In genomic region chr5:61262080-61262479, GRCh38 we compare ENCODE assay signal across 30 cellular contexts.
DNase-seq lines count a peak whose midpoint lies in the region; ATAC-seq, FAIRE-seq and TF ChIP-seq lines count a peak whose summit lies in the region.
"Had no signal": no experiment of that assay in that cellular context is flagged by ENCODE, and none has a peak within 500 bp of the region (broad histone marks: within the 10 kb centered on the region; RNA-seq: fewer than 3 reads in every experiment).

No MANE protein-coding gene starts in this region.

- DNase-seq in A549 (ENCODE audit: low read depth in 1 of 2, low spot score in 1 of 2), result no peak
- peak; percentile 53 for DNase-seq in mesendoderm
- no peak for DNase-seq in NCI-H526 treated with DMSO at 0.1 percent for 48 hours (lab: John Stamatoyannopoulos, UW)
- no peak for DNase-seq in hepatic stellate cell (ENCODE audit: low spot score)
- DNase-seq in NAMALWA (ENCODE audit: low spot score), result no peak
- DNase-seq: activated effector memory CD4-positive, alpha-beta T cell treated with Interleukin-2 at 50 U/mL for 16 hours; activated T-cell treated with anti-CD3 and anti-CD28 coated beads for 4 hours; aorta; CD4-positive, alpha-beta memory T cell; DMS 273 treated with DMSO at 0.1 percent for 48 hours; effector memory CD8-positive, alpha-beta T cell; foreskin fibroblast; HCEC 1CT; heart right ventricle; left cardiac atrium; NCI-H1105; NCI-H2029; NCI-H2227 treated with DMSO at 0.1 percent for 48 hours; NCI-H774; stimulated activated naive CD8-positive, alpha-beta T cell treated with anti-CD3 and anti-CD28 coated beads, Interleukin-15, amount 100 ng/mL, for 72 hours; T-helper 17 cell had no signal

- H3K9ac ChIP-seq in Loucy (ENCODE audit: low read depth, low read length, poor library complexity, severe bottlenecking) (no peak overlapping the region), mesendoderm (ENCODE audit: low read length) (no peak overlapping the region)

- TF ChIP-seq POLR2A in A549 (IDR thresholded peaks at IDR 0.05; ENCODE audit: low read length), result no peak

- no peak overlapping the region for H4K8ac ChIP-seq in mesendoderm (ENCODE audit: low read depth, low read length)

- FAIRE-seq in A549 (lab: Jason Lieb, UNC), result no peak
- FAIRE-seq: A204.1, colon, G401.6 had no signal

- peak overlapping the region; percentile 33; the same call in 1 of the 2 replicates for H2AFZ ChIP-seq in Loucy (ENCODE audit: low read length)

- no peak overlapping the region for H2BK15ac ChIP-seq in mesendoderm (replicated peaks; ENCODE audit: low read depth)

- H3K56ac ChIP-seq in mesendoderm (ENCODE audit: low read length), result no peak overlapping the region

- H3K4me2 ChIP-seq in A549, result no peak overlapping the region
- H3K4me2 ChIP-seq in Loucy (ENCODE audit: low read depth, low read length, poor library complexity, severe bottlenecking), result no peak overlapping the region
- H3K4me2 ChIP-seq in mesendoderm (ENCODE audit: low read length), result no peak overlapping the region

- H3K36me3 Mint-ChIP-seq in dendritic cell treated with granulocyte-macrophage colony-stimulating factor and Interleukin-4, amounts not matched to agents 40 ng/mL and 50 ng/mL, for 4 days (ENCODE audit: low read depth), result no peaks in the 10 kb centered on the region
- H3K36me3 Mint-ChIP-seq: activated naive CD8-positive, alpha-beta T cell; CD4-positive, alpha-beta memory T cell had no signal

- H3K4me3 Mint-ChIP-seq in dendritic cell treated with granulocyte-macrophage colony-stimulating factor and Interleukin-4, amounts not matched to agents 40 ng/mL and 50 ng/mL, for 4 days, result no peak overlapping the region
- H3K4me3 Mint-ChIP-seq: activated naive CD8-positive, alpha-beta T cell; CD4-positive, alpha-beta memory T cell; effector memory CD8-positive, alpha-beta T cell; stimulated activated naive CD8-positive, alpha-beta T cell treated with anti-CD3 and anti-CD28 coated beads, Interleukin-15, amount 100 ng/mL, for 72 hours; T-helper 17 cell had no signal

- H3K9me3 ChIP-seq in A549, result no peaks in the 10 kb centered on the region
- H3K9me3 ChIP-seq in Loucy (ENCODE audit: insufficient read depth, low read depth, low read length), result no peaks in the 10 kb centered on the region
- H3K9me3 ChIP-seq: heart right ventricle had no signal

- H3K18ac ChIP-seq in mesendoderm (ENCODE audit: low read length), result no peak overlapping the region

- H3K4ac ChIP-seq in mesendoderm (ENCODE audit: low read depth, low read length), result no peak overlapping the region

- H4K20me1 ChIP-seq in Loucy (ENCODE audit: insufficient read depth, low read length, poor library complexity, severe bottlenecking), result no peaks in the 10 kb centered on the region

- no peak overlapping the region for H4K5ac ChIP-seq in mesendoderm (ENCODE audit: low read length)

- H3K79me1 ChIP-seq in mesendoderm (ENCODE audit: low read length), result no peaks in the 10 kb centered on the region

- TF ChIP-seq CTCF in A549 (IDR thresholded peaks at IDR 0.05) (no peak), Loucy (conservative IDR thresholded peaks at IDR 0.05; ENCODE audit: low read length) (no peak)

- H3K79me2 ChIP-seq in Loucy (ENCODE audit: insufficient read depth, low read length) (no peaks in the 10 kb centered on the region), mesendoderm (ENCODE audit: control insufficient read depth, insufficient read depth, low read length) (no peaks in the 10 kb centered on the region)

- no peaks in the 10 kb centered on the region for H3K27me3 ChIP-seq in Loucy (ENCODE audit: insufficient read depth, low read length, poor library complexity, severe bottlenecking)
- H3K27me3 ChIP-seq in mesendoderm (ENCODE audit: insufficient read depth, low read length, poor library complexity), result no peaks in the 10 kb centered on the region
- H3K27me3 ChIP-seq: heart right ventricle had no signal

- no peak overlapping the region for H2BK120ac ChIP-seq in mesendoderm (ENCODE audit: low read depth, low read length)

- peaks cover 30% of the 10 kb centered on the region for H3K4me1 Mint-ChIP-seq in dendritic cell treated with granulocyte-macrophage colony-stimulating factor and Interleukin-4, amounts not matched to agents 40 ng/mL and 50 ng/mL, for 4 days (ENCODE audit: low read depth)
- H3K4me1 Mint-ChIP-seq: stimulated activated naive CD8-positive, alpha-beta T cell treated with anti-CD3 and anti-CD28 coated beads, Interleukin-15, amount 100 ng/mL, for 72 hours had no signal

- H3K27me3 Mint-ChIP-seq in dendritic cell treated with granulocyte-macrophage colony-stimulating factor and Interleukin-4, amounts not matched to agents 40 ng/mL and 50 ng/mL, for 4 days, result no peaks in the 10 kb centered on the region

- H3K27ac ChIP-seq in A549, result no peak overlapping the region
- no peak overlapping the region for H3K27ac ChIP-seq in mesendoderm (ENCODE audit: low read depth, low read length)
- H3K27ac ChIP-seq: heart right ventricle had no signal

- H3K36me3 ChIP-seq in Loucy (ENCODE audit: insufficient read depth, low read length) (no peaks in the 10 kb centered on the region), mesendoderm (ENCODE audit: control insufficient read depth, insufficient read depth, low read length) (no peaks in the 10 kb centered on the region)
- H3K36me3 ChIP-seq: heart right ventricle had no signal

- TF ChIP-seq RAD21 in A549 (conservative IDR thresholded peaks at IDR 0.05 in 1 of 2, IDR thresholded peaks at IDR 0.05 in 1 of 2), result no peak

- POLR2A ChIA-PET in A549 (lab: Yijun Ruan, JAX), result no interaction called here

- 92% methylated on average over 5 of the region's 5 CpGs for WGBS in A549 (ENCODE audit: missing lambda C conversion rate)
- WGBS in mesendoderm (ENCODE audit: extremely low coverage, insufficient coverage, low lambda C conversion rate), result no CpG with 5 or more reads among the region's 5 CpGs

- ATAC-seq in A549 (peak; percentile 66 to 68; a peak in 5 of 6 replicates), HG02981 (IDR thresholded peaks at IDR 0.05; ENCODE audit: unreplicated experiment) (no peak)
- ATAC-seq: effector memory CD8-positive, alpha-beta T cell; esophagus mucosa; heart right ventricle; SK-N-SH treated with all-trans-retinoic acid at 6 μM for 48 hours; stimulated activated naive CD8-positive, alpha-beta T cell treated with anti-CD3 and anti-CD28 coated beads, Interleukin-15, amount 100 ng/mL, for 72 hours; T-helper 17 cell had no signal

- H3K4me1 ChIP-seq in A549 (no peaks in the 10 kb centered on the region), Loucy (ENCODE audit: insufficient read depth, low read length, poor library complexity, severe bottlenecking) (no peaks in the 10 kb centered on the region), mesendoderm (ENCODE audit: control insufficient read depth, low read depth, low read length) (no peaks in the 10 kb centered on the region)

- peak overlapping the region; percentile 60 for H3K27ac Mint-ChIP-seq in dendritic cell treated with granulocyte-macrophage colony-stimulating factor and Interleukin-4, amounts not matched to agents 40 ng/mL and 50 ng/mL, for 4 days
- H3K27ac Mint-ChIP-seq: activated naive CD8-positive, alpha-beta T cell; CD4-positive, alpha-beta memory T cell; effector memory CD8-positive, alpha-beta T cell; stimulated activated naive CD8-positive, alpha-beta T cell treated with anti-CD3 and anti-CD28 coated beads, Interleukin-15, amount 100 ng/mL, for 72 hours; T-helper 17 cell had no signal

- no peak overlapping the region for H2BK5ac ChIP-seq in mesendoderm (ENCODE audit: low read length)

- no peaks in the 10 kb centered on the region for H3F3A ChIP-seq in Loucy (ENCODE audit: low read depth)

- CTCF ChIA-PET in A549 (lab: Yijun Ruan, JAX), result interaction anchor here (0.8 kb wide), 1 partner anchor 16 kb away, joined by 3 read pairs; no protein-coding TSS in a partner anchor

- intact Hi-C loops in dendritic cell treated with granulocyte-macrophage colony-stimulating factor and Interleukin-4, amounts not matched to agents 40 ng/mL and 50 ng/mL, for 4 days (cut with micrococcal nuclease), result no loop called here

- H3K4me3 ChIP-seq in A549 (no peak overlapping the region), Loucy (ENCODE audit: low read length, poor library complexity, severe bottlenecking) (no peak overlapping the region), mesendoderm (ENCODE audit: low read length) (no peak overlapping the region)
- H3K4me3 ChIP-seq: heart right ventricle had no signal

- H3K9me2 ChIP-seq in Loucy (replicated peaks; ENCODE audit: low read depth, low read length), result no peaks in the 10 kb centered on the region

- H2AK5ac ChIP-seq in mesendoderm (ENCODE audit: low read length), result no peak overlapping the region

- no peak overlapping the region for H3K23ac ChIP-seq in mesendoderm (ENCODE audit: low read length)

- H3K9me3 Mint-ChIP-seq in dendritic cell treated with granulocyte-macrophage colony-stimulating factor and Interleukin-4, amounts not matched to agents 40 ng/mL and 50 ng/mL, for 4 days, result peaks cover 4% of the 10 kb centered on the region
- H3K9me3 Mint-ChIP-seq: effector memory CD8-positive, alpha-beta T cell; stimulated activated naive CD8-positive, alpha-beta T cell treated with anti-CD3 and anti-CD28 coated beads, Interleukin-15, amount 100 ng/mL, for 72 hours had no signal

- no peak for TF ChIP-seq EP300 in A549 (IDR thresholded peaks at IDR 0.05)

TF ChIP-seq in A549, 52 proteins besides CTCF, POLR2A, EP300 and RAD21 (continues in another document):
- TF ChIP-seq PHF8 (IDR thresholded peaks at IDR 0.05; ENCODE audit: borderline replicate concordance, low read depth) (no peak), HOXA7 (CRISPR knock-in tag; IDR thresholded peaks at IDR 0.05) (no peak), ZSCAN20 (CRISPR knock-in tag; IDR thresholded peaks at IDR 0.05) (no peak), HOXB13 (CRISPR knock-in tag; IDR thresholded peaks at IDR 0.05; ENCODE audit: low read depth) (no peak), E2F6 (IDR thresholded peaks at IDR 0.05; ENCODE audit: borderline replicate concordance, low read depth) (no peak), RCOR1 (IDR thresholded peaks at IDR 0.05; ENCODE audit: low read depth, low read length) (no peak), ESRRA (IDR thresholded peaks at IDR 0.05; ENCODE audit: borderline replicate concordance, low read length) (no peak), EHMT2 (IDR thresholded peaks at IDR 0.05; ENCODE audit: low read depth) (no peak)
